Comparison of ENCODE assay signal across 8 cellular contexts in genomic region chr15:26082833-26083174, GRCh38.
DNase-seq lines count a peak whose midpoint lies in the region; ATAC-seq and TF ChIP-seq lines count a peak whose summit lies in the region.

No MANE protein-coding gene starts in this region.

- peaks cover 3% of the 10 kb centered on the region for H3K9me3 Mint-ChIP-seq in activated T-cell treated with anti-CD3 and anti-CD28 coated beads, Interleukin-2, amount 50 U/mL, for 24 hours
- peaks cover 4% of the 10 kb centered on the region for H3K9me3 Mint-ChIP-seq in nephron progenitor cell

- H3K36me3 Mint-ChIP-seq in activated T-cell treated with anti-CD3 and anti-CD28 coated beads, Interleukin-2, amount 50 U/mL, for 24 hours (ENCODE audit: low read depth), result no peaks in the 10 kb centered on the region
- H3K36me3 Mint-ChIP-seq in nephron progenitor cell (ENCODE audit: low read depth), result no peaks in the 10 kb centered on the region

- BruUV-seq in PC-9 (replicated peaks; lab: Mats Ljungman, UMichigan), result no TSS peak

- H3K27me3 Mint-ChIP-seq in activated T-cell treated with anti-CD3 and anti-CD28 coated beads, Interleukin-2, amount 50 U/mL, for 24 hours, result peaks cover 2% of the 10 kb centered on the region
- H3K27me3 Mint-ChIP-seq in nephron progenitor cell (ENCODE audit: low read depth, poor library complexity), result peaks cover 17% of the 10 kb centered on the region

- H3K9me2 ChIP-seq in PC-9 (ENCODE audit: insufficient read depth), result no peaks in the 10 kb centered on the region

- POLR2A ChIA-PET in PC-9 (lab: Charles Lee; ENCODE audit: unreplicated experiment), result no interaction called here
- POLR2A ChIA-PET in GM10248 (lab: Yijun Ruan, JAX), result no interaction called here

- peak overlapping the region; percentile 76 for H3K4me2 ChIP-seq in PC-9

- H2AFZ ChIP-seq in PC-9, result peak overlapping the region; percentile 98

- ATAC-seq in HG03108 (IDR thresholded peaks at IDR 0.05; ENCODE audit: unreplicated experiment) (no peak), HG03039 (IDR thresholded peaks at IDR 0.05; ENCODE audit: unreplicated experiment) (no peak)

- peak overlapping the region; percentile 97 for H3K27ac Mint-ChIP-seq in activated T-cell treated with anti-CD3 and anti-CD28 coated beads, Interleukin-2, amount 50 U/mL, for 24 hours
- peak overlapping the region; percentile 93 for H3K27ac Mint-ChIP-seq in nephron progenitor cell

- H3K4me1 Mint-ChIP-seq in activated T-cell treated with anti-CD3 and anti-CD28 coated beads, Interleukin-2, amount 50 U/mL, for 24 hours (ENCODE audit: low read depth), result peaks cover 42% of the 10 kb centered on the region
- H3K4me1 Mint-ChIP-seq in nephron progenitor cell, result peaks cover 23% of the 10 kb centered on the region

- intact Hi-C loops in PC-9 (cut with micrococcal nuclease; ENCODE audit: unreplicated experiment), result no loop called here

- H3K4me1 ChIP-seq in PC-9 (replicated peaks; ENCODE audit: insufficient read depth), result no peaks in the 10 kb centered on the region

- no peaks in the 10 kb centered on the region for H3K9me3 ChIP-seq in PC-9 (ENCODE audit: insufficient read depth, low read depth)

- no peak overlapping the region for H3K27ac ChIP-seq in PC-9

- no peak for TF ChIP-seq CTCF in PC-9 (conservative IDR thresholded peaks at IDR 0.05)
- TF ChIP-seq CTCF in epithelial cell of esophagus (IDR thresholded peaks at IDR 0.05; ENCODE audit: insufficient read depth, low read depth, low read length, missing control alignments), result no peak
- no peak for TF ChIP-seq CTCF in nephron progenitor cell (IDR thresholded peaks at IDR 0.05)
- no peak for TF ChIP-seq CTCF in GM10248 (IDR thresholded peaks at IDR 0.05; ENCODE audit: control extremely low read depth, extremely low read depth, low read depth, missing control alignments)

- H3K4me3 ChIP-seq in PC-9 (peak overlapping the region; percentile 69), epithelial cell of esophagus (ENCODE audit: low read length) (peak overlapping the region; percentile 65)

- no peaks in the 10 kb centered on the region for H3K36me3 ChIP-seq in PC-9 (ENCODE audit: low read depth)

- no peaks in the 10 kb centered on the region for H3K79me2 ChIP-seq in PC-9 (ENCODE audit: low read depth)

- no peaks in the 10 kb centered on the region for H4K20me1 ChIP-seq in PC-9 (ENCODE audit: insufficient read depth)

- CTCF ChIA-PET in PC-9 (lab: Charles Lee), result no interaction called here
- CTCF ChIA-PET in GM10248 (lab: Yijun Ruan, JAX), result no interaction called here

- no peaks in the 10 kb centered on the region for H3F3A ChIP-seq in PC-9 (ENCODE audit: insufficient read depth, low read depth)

- no peaks in the 10 kb centered on the region for H3K27me3 ChIP-seq in PC-9 (ENCODE audit: insufficient read depth, low read depth)

- H3K4me3 Mint-ChIP-seq in activated T-cell treated with anti-CD3 and anti-CD28 coated beads, Interleukin-2, amount 50 U/mL, for 24 hours, result peak overlapping the region; percentile 76
- peak overlapping the region; percentile 92 for H3K4me3 Mint-ChIP-seq in nephron progenitor cell

- no peak for DNase-seq in activated T-cell treated with anti-CD3 and anti-CD28 coated beads, Interleukin-2, amount 50 U/mL, for 24 hours
- DNase-seq in activated T-cell treated with anti-CD3 and anti-CD28 coated beads for 4 hours (no peak), PC-9 (no peak), epithelial cell of esophagus (ENCODE audit: low read depth) (peak; percentile 13), nephron progenitor cell (no peak), GM10248 (ENCODE audit: extremely low spot score) (no peak)
